Comparison of ENCODE assay signal across 27 cellular contexts in the genomic region with DNA sequence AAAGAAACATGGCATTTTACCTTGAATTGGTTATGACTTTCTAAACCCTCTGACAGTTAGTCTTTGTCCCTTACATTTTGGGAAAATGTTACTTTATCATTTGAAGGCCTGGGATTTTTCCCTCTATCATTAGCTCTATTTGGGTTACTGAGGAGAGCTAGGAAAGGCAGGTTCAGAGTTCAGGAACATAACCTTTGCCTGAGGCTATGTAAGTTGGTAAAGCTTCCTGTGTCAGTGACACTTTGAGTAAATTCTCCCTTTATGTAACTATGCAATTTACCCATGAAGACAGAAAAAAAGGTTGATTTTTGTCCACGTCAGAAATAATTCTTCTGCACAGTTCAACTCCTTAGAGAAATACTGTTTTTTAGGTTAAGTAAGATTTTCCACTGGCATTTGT.
A peak's percentile ranks its signal among the peaks of the same experiment; 100 is the strongest.
DNase-seq lines count a peak whose midpoint lies in the region; ATAC-seq, FAIRE-seq and TF ChIP-seq lines count a peak whose summit lies in the region.
"Had no signal": no experiment of that assay in that cellular context is flagged by ENCODE, and none has a peak within 500 bp of the region (broad histone marks: within the 10 kb centered on the region; RNA-seq: fewer than 3 reads in every experiment).

No MANE protein-coding gene starts in this region.

- H3K4me3 ChIP-seq in left ventricle myocardium inferior (no peak overlapping the region), A549 (no peak overlapping the region), right lobe of liver (no peak overlapping the region), tibial artery (no peak overlapping the region)
- H3K4me3 ChIP-seq: BLaER1, GM12878 had no signal

- FAIRE-seq in A549 (lab: Jason Lieb, UNC) = peak; percentile 70
- FAIRE-seq: GM12878, GM12892, GM18507 had no signal

- CTCF ChIA-PET in A549 (lab: Yijun Ruan, JAX) = no interaction called here

- intact Hi-C loops in left ventricle myocardium inferior (cut with micrococcal nuclease) = no loop called here
- intact Hi-C loops in left cardiac atrium (cut with DNase I) = no loop called here
- intact Hi-C loops in right lobe of liver (cut with DNase I) = no loop called here
- intact Hi-C loops in tibial artery (cut with DNase I; ENCODE audit: low total_unique reads) = no loop called here

- POLR2A ChIA-PET in A549 (lab: Yijun Ruan, JAX) = no interaction called here

- ATAC-seq in left cardiac atrium (no peak), A549 (no peak), right lobe of liver (peak; percentile 56 to 81 (median 65)), T-helper 17 cell (no peak)
- ATAC-seq: GM12878 had no signal

- TF ChIP-seq EP300 in A549 (IDR thresholded peaks at IDR 0.05) = no peak

- H3K4me1 Mint-ChIP-seq in osteocyte (ENCODE audit: unreplicated experiment) (peaks cover 26% of the 10 kb centered on the region), T-helper 17 cell (no peaks in the 10 kb centered on the region)
- H3K4me1 Mint-ChIP-seq: CD14-positive monocyte; CD4-positive, alpha-beta memory T cell; CD4-positive, CD25-positive, alpha-beta regulatory T cell; CD8-positive, alpha-beta memory T cell had no signal

- no peak for TF ChIP-seq CTCF in left ventricle myocardium inferior (IDR thresholded peaks at IDR 0.05; ENCODE audit: borderline replicate concordance)
- no peak for TF ChIP-seq CTCF in A549 (IDR thresholded peaks at IDR 0.05)
- TF ChIP-seq CTCF in right lobe of liver (IDR thresholded peaks at IDR 0.05) = no peak
- TF ChIP-seq CTCF in osteocyte (IDR thresholded peaks at IDR 0.05) = no peak
- no peak for TF ChIP-seq CTCF in tibial artery (IDR thresholded peaks at IDR 0.05)

- H3K27ac ChIP-seq in left ventricle myocardium inferior (replicated peaks) (peak overlapping the region; percentile 16), A549 (no peak overlapping the region), right lobe of liver (peak overlapping the region in 1 of 3 donors; percentile 2), tibial artery (no peak overlapping the region)
- H3K27ac ChIP-seq: 22Rv1, BLaER1 had no signal

- H3K27me3 Mint-ChIP-seq in osteocyte (ENCODE audit: unreplicated experiment) (no peaks in the 10 kb centered on the region), T-helper 17 cell (no peaks in the 10 kb centered on the region)
- H3K27me3 Mint-ChIP-seq: CD4-positive, alpha-beta memory T cell; CD4-positive, CD25-positive, alpha-beta regulatory T cell had no signal

- 0% methylated on average over 1 of the region's 1 CpG for WGBS in A549 (ENCODE audit: missing lambda C conversion rate)
- WGBS in right lobe of liver (ENCODE audit: insufficient coverage, low coverage, low lambda C conversion rate, missing lambda C conversion rate) = 10% methylated on average over 1 of the region's 1 CpG

- H3K27me3 ChIP-seq in left ventricle myocardium inferior (ENCODE audit: low read depth) (no peaks in the 10 kb centered on the region), right lobe of liver (no peaks in the 10 kb centered on the region), tibial artery (no peaks in the 10 kb centered on the region)
- H3K27me3 ChIP-seq: BE2C had no signal

- H3K4me3 Mint-ChIP-seq in osteocyte (ENCODE audit: unreplicated experiment) = no peak overlapping the region
- no peak overlapping the region for H3K4me3 Mint-ChIP-seq in T-helper 17 cell
- H3K4me3 Mint-ChIP-seq: CD14-positive monocyte; CD4-positive, alpha-beta memory T cell; CD4-positive, CD25-positive, alpha-beta regulatory T cell; CD8-positive, alpha-beta memory T cell had no signal

- no peak overlapping the region for H3K4me2 ChIP-seq in A549
- H3K4me2 ChIP-seq: BLaER1 had no signal

- no peaks in the 10 kb centered on the region for H3K36me3 ChIP-seq in left ventricle myocardium inferior
- no peaks in the 10 kb centered on the region for H3K36me3 ChIP-seq in right lobe of liver
- H3K36me3 ChIP-seq in tibial artery = no peaks in the 10 kb centered on the region
- H3K36me3 ChIP-seq: BE2C, BLaER1 had no signal

- TF ChIP-seq RAD21 in A549 (conservative IDR thresholded peaks at IDR 0.05 in 1 of 2, IDR thresholded peaks at IDR 0.05 in 1 of 2) = no peak

- DNase-seq in left ventricle myocardium inferior = no peak
- DNase-seq in left cardiac atrium = no peak
- no peak for DNase-seq in A549 (ENCODE audit: low read depth in 1 of 2, low spot score in 1 of 2)
- DNase-seq in right lobe of liver = no peak
- no peak for DNase-seq in osteocyte (ENCODE audit: extremely low spot score, unreplicated experiment)
- DNase-seq in tibial artery = no peak
- no peak for DNase-seq in T-helper 17 cell
- DNase-seq: ACHN; BE2C; C1 segment of cervical spinal cord; CD4-positive, alpha-beta memory T cell; CD4-positive, CD25-positive, alpha-beta regulatory T cell; CD8-positive, alpha-beta memory T cell; COR-L47; DMS 273 treated with DMSO at 0.1 percent for 48 hours; DMS153; DMS53; DMS79; DND-41; EL; GDM1 had no signal

- H3K27ac Mint-ChIP-seq in osteocyte (ENCODE audit: unreplicated experiment) (peak overlapping the region; percentile 16), T-helper 17 cell (no peak overlapping the region)
- H3K27ac Mint-ChIP-seq: CD14-positive monocyte; CD4-positive, alpha-beta memory T cell; CD4-positive, CD25-positive, alpha-beta regulatory T cell; CD8-positive, alpha-beta memory T cell had no signal

- H3K36me3 Mint-ChIP-seq in osteocyte (ENCODE audit: unreplicated experiment) (no peaks in the 10 kb centered on the region), T-helper 17 cell (ENCODE audit: low read depth) (no peaks in the 10 kb centered on the region)
- H3K36me3 Mint-ChIP-seq: CD14-positive monocyte; CD4-positive, alpha-beta memory T cell; CD4-positive, CD25-positive, alpha-beta regulatory T cell; CD8-positive, alpha-beta memory T cell had no signal

- no peaks in the 10 kb centered on the region for H3K4me1 ChIP-seq in left ventricle myocardium inferior
- H3K4me1 ChIP-seq in A549 = no peaks in the 10 kb centered on the region
- no peaks in the 10 kb centered on the region for H3K4me1 ChIP-seq in right lobe of liver
- no peaks in the 10 kb centered on the region for H3K4me1 ChIP-seq in tibial artery
- H3K4me1 ChIP-seq: BE2C, BLaER1 had no signal

- H3K9me3 Mint-ChIP-seq in osteocyte (ENCODE audit: unreplicated experiment) = peaks cover 16% of the 10 kb centered on the region

- H3K9me3 ChIP-seq in left ventricle myocardium inferior (replicated peaks) = no peaks in the 10 kb centered on the region
- H3K9me3 ChIP-seq in A549 = no peaks in the 10 kb centered on the region
- no peaks in the 10 kb centered on the region for H3K9me3 ChIP-seq in right lobe of liver
- no peaks in the 10 kb centered on the region for H3K9me3 ChIP-seq in tibial artery
- no peaks in the 10 kb centered on the region for H3K9me3 ChIP-seq in T-helper 17 cell (ENCODE audit: control insufficient read depth, low read length, poor library complexity, severe bottlenecking)
- H3K9me3 ChIP-seq: BE2C, BLaER1 had no signal

- TF ChIP-seq POLR2A in A549 (IDR thresholded peaks at IDR 0.05; ENCODE audit: low read length) (no peak), right lobe of liver (IDR thresholded peaks at IDR 0.05) (no peak)

TF ChIP-seq in A549, 52 proteins besides CTCF, POLR2A, EP300 and RAD21:
- TF ChIP-seq TP53 (CRISPR knock-in tag; IDR thresholded peaks at IDR 0.05) (no peak), CHD2 (IDR thresholded peaks at IDR 0.05; ENCODE audit: low read length, partially characterized antibody) (no peak), FOSL2 (IDR thresholded peaks at IDR 0.05) (no peak), FOSL2 (CRISPR knock-in tag; IDR thresholded peaks at IDR 0.05) (no peak), FOXS1 (CRISPR knock-in tag; IDR thresholded peaks at IDR 0.05) (no peak), HOXB5 (CRISPR knock-in tag; IDR thresholded peaks at IDR 0.05) (no peak), POLR2AphosphoS2 (conservative IDR thresholded peaks at IDR 0.05; ENCODE audit: low read length) (no peak), MYC (IDR thresholded peaks at IDR 0.05; ENCODE audit: borderline replicate concordance, low read length) (no peak), MAX (IDR thresholded peaks at IDR 0.05) (no peak), E2F6 (IDR thresholded peaks at IDR 0.05; ENCODE audit: borderline replicate concordance, low read depth) (no peak), CBX2 (IDR thresholded peaks at IDR 0.05; ENCODE audit: borderline replicate concordance, low read depth) (no peak), RCOR1 (IDR thresholded peaks at IDR 0.05; ENCODE audit: low read depth, low read length) (no peak), RNF2 (IDR thresholded peaks at IDR 0.05; ENCODE audit: borderline replicate concordance, low read depth) (no peak), CEBPB (IDR thresholded peaks at IDR 0.05) (no peak), NPAS2 (CRISPR knock-in tag; IDR thresholded peaks at IDR 0.05; ENCODE audit: borderline replicate concordance) (no peak)
- TF ChIP-seq, protein P1, sequence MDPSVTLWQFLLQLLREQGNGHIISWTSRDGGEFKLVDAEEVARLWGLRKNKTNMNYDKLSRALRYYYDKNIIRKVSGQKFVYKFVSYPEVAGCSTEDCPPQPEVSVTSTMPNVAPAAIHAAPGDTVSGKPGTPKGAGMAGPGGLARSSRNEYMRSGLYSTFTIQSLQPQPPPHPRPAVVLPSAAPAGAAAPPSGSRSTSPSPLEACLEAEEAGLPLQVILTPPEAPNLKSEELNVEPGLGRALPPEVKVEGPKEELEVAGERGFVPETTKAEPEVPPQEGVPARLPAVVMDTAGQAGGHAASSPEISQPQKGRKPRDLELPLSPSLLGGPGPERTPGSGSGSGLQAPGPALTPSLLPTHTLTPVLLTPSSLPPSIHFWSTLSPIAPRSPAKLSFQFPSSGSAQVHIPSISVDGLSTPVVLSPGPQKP (IDR thresholded peaks at IDR 0.05; ENCODE audit: low read depth, low read length) = no peak
TF ChIP-seq in A549: peak in this region for 0.

Comparison
In these comparisons a context has a peak if more than half of its experiments do, and no peak if none do; other contexts are left out.
1. ATAC-seq: peak in right lobe of liver (4 of 4); none in left cardiac atrium (0 of 2), A549 (0 of 2) and T-helper 17 cell (single experiment).